ENCODE assay signal across 16 cellular contexts in genomic region chr2:199223791-199224190, GRCh38.
DNase-seq lines count a peak whose midpoint lies in the region; ATAC-seq and TF ChIP-seq lines count a peak whose summit lies in the region.
"Had no signal": no experiment of that assay in that cellular context is flagged by ENCODE, and none has a peak within 500 bp of the region (broad histone marks: within the 10 kb centered on the region; RNA-seq: fewer than 3 reads in every experiment).

No MANE protein-coding gene starts in this region.

- H3K4me3 ChIP-seq in fibroblast of the aortic adventitia (ENCODE audit: low read depth, low read length): no peak overlapping the region
- H3K4me3 ChIP-seq: prostate gland, SJSA1, thyroid gland had no signal

- peak; percentile 72 for DNase-seq in DMS53 (lab: John Stamatoyannopoulos, UW)
- DNase-seq in LHCN-M2 (ENCODE audit: low read depth): peak; percentile 50
- peak; percentile 17 for DNase-seq in T1000 (lab: John Stamatoyannopoulos, UW)
- peak; percentile 74 for DNase-seq in fibroblast of the aortic adventitia (ENCODE audit: low read depth)
- DNase-seq in activated T-cell treated with anti-CD3 and anti-CD28 coated beads, Interleukin-2, amount 50 U/mL, for 1 hour: no peak
- DNase-seq: activated gamma-delta T cell treated with Interleukin-2 at 50 U/mL for 16 hours, AML-193, endodermal cell, NCI-H1417, NCI-H82, thyroid gland had no signal

- no peak for ATAC-seq in GM18517 (IDR thresholded peaks at IDR 0.05; ENCODE audit: unreplicated experiment)
- no peak for ATAC-seq in HG02759 (IDR thresholded peaks at IDR 0.05; ENCODE audit: unreplicated experiment)
- ATAC-seq in GM18907 (IDR thresholded peaks at IDR 0.05; ENCODE audit: unreplicated experiment): no peak

- TF ChIP-seq CTCF in fibroblast of the aortic adventitia (IDR thresholded peaks at IDR 0.05; ENCODE audit: insufficient read depth, low read length): no peak
